Comparison of ENCODE assay signal across 1 cellular context in the genomic region with DNA sequence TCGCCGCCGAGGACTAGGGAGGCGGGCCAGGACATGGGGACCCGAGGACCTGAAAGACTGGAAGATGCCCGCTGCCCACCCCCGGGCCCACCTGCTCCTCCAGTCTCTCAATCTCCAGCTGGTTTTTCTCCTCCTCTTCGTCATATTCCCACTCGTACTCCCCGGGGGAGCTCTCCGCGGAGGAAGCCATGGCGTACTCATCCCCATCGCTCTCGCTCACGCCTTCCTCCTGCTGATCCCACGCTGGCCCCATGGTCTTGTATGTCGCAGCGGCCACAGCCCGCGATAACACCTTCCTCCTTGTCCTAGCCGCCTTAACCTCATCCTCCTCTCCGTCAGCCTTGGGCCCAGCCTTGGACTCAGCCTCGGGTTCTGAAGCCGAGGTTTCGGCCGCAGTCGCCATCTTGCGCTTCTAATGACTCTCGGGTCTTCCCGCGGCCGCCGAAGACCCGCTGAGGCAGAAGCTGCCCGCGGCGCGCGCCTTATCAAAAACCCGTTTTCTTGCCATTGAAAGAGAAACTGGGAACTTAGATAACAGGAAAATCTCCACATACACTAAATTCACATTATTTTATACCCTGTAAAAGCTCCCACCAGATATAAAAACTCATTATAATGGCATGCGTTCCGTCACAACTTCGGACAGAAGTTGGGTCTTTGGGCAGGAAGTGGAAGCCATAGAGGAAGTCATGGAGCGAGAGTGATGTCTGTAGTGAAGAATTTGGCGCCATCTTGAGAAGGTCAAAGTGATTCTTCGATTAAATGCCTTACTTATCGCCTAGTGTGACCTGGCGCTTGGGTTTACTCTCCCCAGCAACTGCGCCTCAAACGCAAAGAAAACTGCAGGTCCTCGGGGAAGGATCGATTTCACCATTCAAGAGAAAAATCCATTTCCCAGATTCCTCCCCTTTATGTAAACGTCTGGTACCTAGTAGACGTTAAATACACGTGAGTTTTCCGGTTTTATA.
TF ChIP-seq lines count a peak whose summit lies in the region.

A gene with protein sequence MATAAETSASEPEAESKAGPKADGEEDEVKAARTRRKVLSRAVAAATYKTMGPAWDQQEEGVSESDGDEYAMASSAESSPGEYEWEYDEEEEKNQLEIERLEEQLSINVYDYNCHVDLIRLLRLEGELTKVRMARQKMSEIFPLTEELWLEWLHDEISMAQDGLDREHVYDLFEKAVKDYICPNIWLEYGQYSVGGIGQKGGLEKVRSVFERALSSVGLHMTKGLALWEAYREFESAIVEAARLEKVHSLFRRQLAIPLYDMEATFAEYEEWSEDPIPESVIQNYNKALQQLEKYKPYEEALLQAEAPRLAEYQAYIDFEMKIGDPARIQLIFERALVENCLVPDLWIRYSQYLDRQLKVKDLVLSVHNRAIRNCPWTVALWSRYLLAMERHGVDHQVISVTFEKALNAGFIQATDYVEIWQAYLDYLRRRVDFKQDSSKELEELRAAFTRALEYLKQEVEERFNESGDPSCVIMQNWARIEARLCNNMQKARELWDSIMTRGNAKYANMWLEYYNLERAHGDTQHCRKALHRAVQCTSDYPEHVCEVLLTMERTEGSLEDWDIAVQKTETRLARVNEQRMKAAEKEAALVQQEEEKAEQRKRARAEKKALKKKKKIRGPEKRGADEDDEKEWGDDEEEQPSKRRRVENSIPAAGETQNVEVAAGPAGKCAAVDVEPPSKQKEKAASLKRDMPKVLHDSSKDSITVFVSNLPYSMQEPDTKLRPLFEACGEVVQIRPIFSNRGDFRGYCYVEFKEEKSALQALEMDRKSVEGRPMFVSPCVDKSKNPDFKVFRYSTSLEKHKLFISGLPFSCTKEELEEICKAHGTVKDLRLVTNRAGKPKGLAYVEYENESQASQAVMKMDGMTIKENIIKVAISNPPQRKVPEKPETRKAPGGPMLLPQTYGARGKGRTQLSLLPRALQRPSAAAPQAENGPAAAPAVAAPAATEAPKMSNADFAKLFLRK (minus strand): TSS at position 422 of the 968 bp plus-strand sequence. CDS start 19 bp downstream, at position 403.

TF ChIP-seq in GM12878, 131 proteins besides CTCF, POLR2A, EP300 and RAD21 (continued from another document):
- TF ChIP-seq, protein P1, sequence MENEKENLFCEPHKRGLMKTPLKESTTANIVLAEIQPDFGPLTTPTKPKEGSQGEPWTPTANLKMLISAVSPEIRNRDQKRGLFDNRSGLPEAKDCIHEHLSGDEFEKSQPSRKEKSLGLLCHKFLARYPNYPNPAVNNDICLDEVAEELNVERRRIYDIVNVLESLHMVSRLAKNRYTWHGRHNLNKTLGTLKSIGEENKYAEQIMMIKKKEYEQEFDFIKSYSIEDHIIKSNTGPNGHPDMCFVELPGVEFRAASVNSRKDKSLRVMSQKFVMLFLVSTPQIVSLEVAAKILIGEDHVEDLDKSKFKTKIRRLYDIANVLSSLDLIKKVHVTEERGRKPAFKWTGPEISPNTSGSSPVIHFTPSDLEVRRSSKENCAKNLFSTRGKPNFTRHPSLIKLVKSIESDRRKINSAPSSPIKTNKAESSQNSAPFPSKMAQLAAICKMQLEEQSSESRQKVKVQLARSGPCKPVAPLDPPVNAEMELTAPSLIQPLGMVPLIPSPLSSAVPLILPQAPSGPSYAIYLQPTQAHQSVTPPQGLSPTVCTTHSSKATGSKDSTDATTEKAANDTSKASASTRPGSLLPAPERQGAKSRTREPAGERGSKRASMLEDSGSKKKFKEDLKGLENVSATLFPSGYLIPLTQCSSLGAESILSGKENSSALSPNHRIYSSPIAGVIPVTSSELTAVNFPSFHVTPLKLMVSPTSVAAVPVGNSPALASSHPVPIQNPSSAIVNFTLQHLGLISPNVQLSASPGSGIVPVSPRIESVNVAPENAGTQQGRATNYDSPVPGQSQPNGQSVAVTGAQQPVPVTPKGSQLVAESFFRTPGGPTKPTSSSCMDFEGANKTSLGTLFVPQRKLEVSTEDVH (IDR thresholded peaks at IDR 0.05; ENCODE audit: low read depth, partially characterized antibody) = peak; percentile 96
- TF ChIP-seq CREM (IDR thresholded peaks at IDR 0.05; ENCODE audit: low read depth) (peak; percentile 57), NR2F1 (conservative IDR thresholded peaks at IDR 0.05) (no peak), KDM1A (IDR thresholded peaks at IDR 0.05; ENCODE audit: borderline replicate concordance) (no peak)
- TF ChIP-seq, protein P2, sequence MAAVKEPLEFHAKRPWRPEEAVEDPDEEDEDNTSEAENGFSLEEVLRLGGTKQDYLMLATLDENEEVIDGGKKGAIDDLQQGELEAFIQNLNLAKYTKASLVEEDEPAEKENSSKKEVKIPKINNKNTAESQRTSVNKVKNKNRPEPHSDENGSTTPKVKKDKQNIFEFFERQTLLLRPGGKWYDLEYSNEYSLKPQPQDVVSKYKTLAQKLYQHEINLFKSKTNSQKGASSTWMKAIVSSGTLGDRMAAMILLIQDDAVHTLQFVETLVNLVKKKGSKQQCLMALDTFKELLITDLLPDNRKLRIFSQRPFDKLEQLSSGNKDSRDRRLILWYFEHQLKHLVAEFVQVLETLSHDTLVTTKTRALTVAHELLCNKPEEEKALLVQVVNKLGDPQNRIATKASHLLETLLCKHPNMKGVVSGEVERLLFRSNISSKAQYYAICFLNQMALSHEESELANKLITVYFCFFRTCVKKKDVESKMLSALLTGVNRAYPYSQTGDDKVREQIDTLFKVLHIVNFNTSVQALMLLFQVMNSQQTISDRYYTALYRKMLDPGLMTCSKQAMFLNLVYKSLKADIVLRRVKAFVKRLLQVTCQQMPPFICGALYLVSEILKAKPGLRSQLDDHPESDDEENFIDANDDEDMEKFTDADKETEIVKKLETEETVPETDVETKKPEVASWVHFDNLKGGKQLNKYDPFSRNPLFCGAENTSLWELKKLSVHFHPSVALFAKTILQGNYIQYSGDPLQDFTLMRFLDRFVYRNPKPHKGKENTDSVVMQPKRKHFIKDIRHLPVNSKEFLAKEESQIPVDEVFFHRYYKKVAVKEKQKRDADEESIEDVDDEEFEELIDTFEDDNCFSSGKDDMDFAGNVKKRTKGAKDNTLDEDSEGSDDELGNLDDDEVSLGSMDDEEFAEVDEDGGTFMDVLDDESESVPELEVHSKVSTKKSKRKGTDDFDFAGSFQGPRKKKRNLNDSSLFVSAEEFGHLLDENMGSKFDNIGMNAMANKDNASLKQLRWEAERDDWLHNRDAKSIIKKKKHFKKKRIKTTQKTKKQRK (IDR thresholded peaks at IDR 0.05; ENCODE audit: low read depth, low read length) = no peak
